8 cellular contexts compared by ENCODE assay signal in genomic region chr19:18416778-18417249, GRCh38. TPM values are rescaled to one million over a fixed set of nuclear protein-coding genes. Genes with fewer than 3 reads are reported as not detected.
DNase-seq lines count a peak whose midpoint lies in the region; ATAC-seq and TF ChIP-seq lines count a peak whose summit lies in the region.

No MANE protein-coding gene starts in this region.

- peaks cover 57 to 82% (median 73%) of the 10 kb centered on the region in 10 experiments for H3K4me1 ChIP-seq in BLaER1 treated with 17β-estradiol and CSF1 and Interleukin-3, amounts not matched to agents 10 nM and 100 nM
- peaks cover 40% of the 10 kb centered on the region for H3K4me1 ChIP-seq in HUES6 (ENCODE audit: control insufficient read depth, insufficient read depth, low read length)
- peaks cover 40% of the 10 kb centered on the region for H3K4me1 ChIP-seq in thymus (ENCODE audit: control insufficient read depth, insufficient read depth, low read length)

- H3K4me1 Mint-ChIP-seq in naive thymus-derived CD8-positive, alpha-beta T cell = peaks cover 34 to 63% (median 63%) of the 10 kb centered on the region in 4 donors

- no peaks in the 10 kb centered on the region for H3K36me3 ChIP-seq in BLaER1 treated with 17β-estradiol and CSF1 and Interleukin-3, amounts not matched to agents 10 nM and 100 nM
- no peaks in the 10 kb centered on the region for H3K36me3 ChIP-seq in HUES6 (ENCODE audit: control insufficient read depth, insufficient read depth, low read length)
- H3K36me3 ChIP-seq in thymus (ENCODE audit: control insufficient read depth, insufficient read depth) = no peaks in the 10 kb centered on the region

- peak overlapping the region; percentile 88 to 100 (median 95) for H3K27ac ChIP-seq in BLaER1 treated with 17β-estradiol and CSF1 and Interleukin-3, amounts not matched to agents 10 nM and 100 nM
- H3K27ac ChIP-seq in HUES6 (ENCODE audit: low read depth, low read length) = peak overlapping the region; percentile 86
- H3K27ac ChIP-seq in thymus (ENCODE audit: low read depth) = peak overlapping the region; percentile 75

- peak overlapping the region; percentile 69 to 85 (median 78) for H3K4me3 Mint-ChIP-seq in naive thymus-derived CD8-positive, alpha-beta T cell

- H3K9me3 ChIP-seq in BLaER1 treated with 17β-estradiol and CSF1 and Interleukin-3, amounts not matched to agents 10 nM and 100 nM (replicated peaks in 1 of 11) = no peaks in the 10 kb centered on the region
- H3K9me3 ChIP-seq in HUES6 (ENCODE audit: control insufficient read depth, insufficient read depth, low read depth, low read length) (no peaks in the 10 kb centered on the region), thymus (ENCODE audit: control insufficient read depth) (no peaks in the 10 kb centered on the region)

- H3K27ac Mint-ChIP-seq in naive thymus-derived CD8-positive, alpha-beta T cell = peak overlapping the region in 8 of 10 donors; percentile 34 to 90 (median 62)

- 2% methylated on average over 44 of the region's 44 CpGs for WGBS in thymus

- H3K4me3 ChIP-seq in BLaER1 treated with 17β-estradiol and CSF1 and Interleukin-3, amounts not matched to agents 10 nM and 100 nM = peak overlapping the region; percentile 37 to 98 (median 56)
- H3K4me3 ChIP-seq in HUES6 (ENCODE audit: low read depth, low read length) = peak overlapping the region; percentile 70
- H3K4me3 ChIP-seq in fibroblast of the aortic adventitia (ENCODE audit: low read depth, low read length) = peak overlapping the region; percentile 50
- H3K4me3 ChIP-seq in thymus (ENCODE audit: low read length) = peak overlapping the region; percentile 38

- POLR2A ChIA-PET in naive thymus-derived CD8-positive, alpha-beta T cell (lab: Charles Lee) = interaction anchor here (0.7 to 4.9 kb wide), 4 partner anchors 9 to 406 kb away, joined by 3 to 50 read pairs (median 12); partner anchors contain the start of gene JUND

- no peaks in the 10 kb centered on the region for H3K36me3 Mint-ChIP-seq in naive thymus-derived CD8-positive, alpha-beta T cell

- DNase-seq in OCI-M1 (lab: John Stamatoyannopoulos, UW) (peak; percentile 92), activated gamma-delta T cell treated with Interleukin-2 at 50 U/mL for 16 hours (peak; percentile 53), fibroblast of the aortic adventitia (ENCODE audit: low read depth) (peak; percentile 83)
- peak in 8 of 10 donors; percentile 40 to 73 (median 48) for DNase-seq in naive thymus-derived CD8-positive, alpha-beta T cell

- H3K27me3 Mint-ChIP-seq in naive thymus-derived CD8-positive, alpha-beta T cell = peaks cover 0 to 43% (median 9%) of the 10 kb centered on the region in 5 donors

- peak overlapping the region; percentile 91 to 98 (median 95) for H3K4me2 ChIP-seq in BLaER1 treated with 17β-estradiol and CSF1 and Interleukin-3, amounts not matched to agents 10 nM and 100 nM

- H3K27me3 ChIP-seq in BLaER1 treated with 17β-estradiol and CSF1 and Interleukin-3, amounts not matched to agents 10 nM and 100 nM = no peaks in the 10 kb centered on the region
- H3K27me3 ChIP-seq in HUES6 (ENCODE audit: control insufficient read depth, insufficient read depth, low read length) (peaks cover 28% of the 10 kb centered on the region), thymus (ENCODE audit: control insufficient read depth, insufficient read depth) (peaks cover 22% of the 10 kb centered on the region)

- peak; percentile 18 to 29 for ATAC-seq in naive thymus-derived CD8-positive, alpha-beta T cell
- ATAC-seq in GM21825 (IDR thresholded peaks at IDR 0.05; ENCODE audit: unreplicated experiment) = no peak

- TF ChIP-seq CTCF in fibroblast of the aortic adventitia (IDR thresholded peaks at IDR 0.05; ENCODE audit: insufficient read depth, low read length) = no peak

- H3K9me3 Mint-ChIP-seq in naive thymus-derived CD8-positive, alpha-beta T cell = no peaks in the 10 kb centered on the region

- H4K20me1 ChIP-seq in BLaER1 treated with 17β-estradiol and CSF1 and Interleukin-3, amounts not matched to agents 10 nM and 100 nM = peaks cover 14 to 21% (median 18%) of the 10 kb centered on the region in 11 experiments; a peak in 20 of 22 replicates

- H3K9ac ChIP-seq in BLaER1 treated with 17β-estradiol and CSF1 and Interleukin-3, amounts not matched to agents 10 nM and 100 nM = peak overlapping the region; percentile 82 to 98 (median 92)
- H3K9ac ChIP-seq in HUES6 (ENCODE audit: low read length) = peak overlapping the region; percentile 82

RNA-seq across cellular contexts. Expression of gene SSBP4, which starts 2.4 kb away (rescaled TPM):
- 66.7 and 76.4 TPM in 2 replicates for total RNA-seq in fibroblast of the aortic adventitia (ENCODE audit: low replicate concordance)
- total RNA-seq in naive thymus-derived CD8-positive, alpha-beta T cell = 10 to 100 TPM; 41.3 to 45.4 TPM
- 10 to 100 TPM; 48.1 to 78.8 (median 61.1) TPM for polyA plus RNA-seq in naive thymus-derived CD8-positive, alpha-beta T cell
- polyA plus RNA-seq in thymus = 50.3 TPM

RNA-seq across cellular contexts. Expression of gene LRRC25, which starts 19.4 kb away (rescaled TPM):
- 0.09 TPM in 1 of 2 replicates, not detected in the other for total RNA-seq in fibroblast of the aortic adventitia (ENCODE audit: low replicate concordance)
- total RNA-seq in naive thymus-derived CD8-positive, alpha-beta T cell = under 1 TPM; 0.16 to 0.39 TPM
- polyA plus RNA-seq in naive thymus-derived CD8-positive, alpha-beta T cell = under 1 TPM in 2 of 3 donors, not detected in 1; 0.13 to 0.26 TPM
- 6.2 TPM for polyA plus RNA-seq in thymus

RNA-seq across cellular contexts. Expression of gene ISYNA1, which starts 21.1 kb away (rescaled TPM):
- 6.3 and 42.1 TPM in 2 replicates for total RNA-seq in fibroblast of the aortic adventitia (ENCODE audit: low replicate concordance)
- 10 to 100 TPM; 62.5 to 63.7 TPM for total RNA-seq in naive thymus-derived CD8-positive, alpha-beta T cell
- 10 to 100 TPM; 28.3 to 53.2 (median 40.4) TPM for polyA plus RNA-seq in naive thymus-derived CD8-positive, alpha-beta T cell
- polyA plus RNA-seq in thymus = 66.1 TPM

RNA-seq across cellular contexts. Expression of gene GDF15, which starts 30.9 kb away (rescaled TPM):
- 23.8 and 27.6 TPM in 2 replicates for total RNA-seq in fibroblast of the aortic adventitia (ENCODE audit: low replicate concordance)
- not detected for total RNA-seq in naive thymus-derived CD8-positive, alpha-beta T cell
- not detected for polyA plus RNA-seq in naive thymus-derived CD8-positive, alpha-beta T cell
- polyA plus RNA-seq in thymus = 2.2 TPM
